Comparison of ENCODE assay signal across 1 cellular context in the genomic region with DNA sequence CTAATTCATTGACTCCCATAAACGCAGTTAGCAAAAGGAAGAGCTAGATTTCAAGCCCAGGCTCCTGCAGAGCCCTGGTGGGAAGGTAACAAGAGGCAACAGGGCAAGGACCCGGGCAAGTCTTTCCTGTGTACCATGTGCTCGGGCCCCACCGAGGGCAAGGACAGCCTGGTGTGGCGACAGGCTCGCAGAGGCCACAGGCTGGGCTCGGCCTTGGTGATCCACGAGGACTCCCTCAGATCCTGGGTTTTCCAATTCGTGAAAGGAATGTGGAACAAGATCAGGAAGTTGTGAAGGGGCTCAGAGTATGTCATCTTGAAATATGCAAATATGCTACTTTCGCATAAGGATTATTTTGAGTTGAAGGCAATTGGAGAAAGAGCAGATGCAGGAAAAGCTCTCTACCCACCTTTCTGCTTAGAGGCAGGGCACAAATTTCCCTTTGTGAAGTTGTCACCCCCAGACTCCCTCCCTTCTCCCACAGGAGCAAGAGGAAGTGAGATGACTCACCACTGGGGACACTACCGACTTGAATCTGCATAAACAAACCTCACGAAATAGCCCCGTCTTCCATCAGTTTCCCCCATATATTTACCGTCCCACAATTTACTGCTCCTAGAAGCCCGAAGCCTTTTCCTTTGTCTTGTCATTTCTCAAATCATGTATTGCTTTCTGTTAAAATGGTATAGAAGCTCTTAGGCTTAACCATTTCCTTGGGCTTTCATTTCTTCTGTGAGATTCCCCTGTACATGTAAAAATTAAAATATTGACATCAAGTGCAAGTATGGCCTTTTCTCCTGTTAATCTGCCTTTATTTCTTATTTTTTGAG.
TF ChIP-seq lines count a peak whose summit lies in the region.

No MANE protein-coding gene starts in this region.

TF ChIP-seq in K562, 482 proteins besides CTCF, POLR2A, EP300 and RAD21 (continued from another document):
- TF ChIP-seq THAP12 (CRISPR knock-in tag; IDR thresholded peaks at IDR 0.05) (no peak), CBX5 (IDR thresholded peaks at IDR 0.05; ENCODE audit: borderline replicate concordance, low read depth) (no peak), RREB1 (CRISPR knock-in tag; IDR thresholded peaks at IDR 0.05) (no peak), PYGO2 (tag; IDR thresholded peaks at IDR 0.05) (no peak)
TF ChIP-seq in K562: peak in this region for 85.
